In genomic region chr9:127967151-127967809, GRCh38 we compare ENCODE assay signal across 2 cellular contexts.
TF ChIP-seq lines count a peak whose summit lies in the region.

No MANE protein-coding gene starts in this region.

TF ChIP-seq in H1, 55 proteins besides CTCF, POLR2A, EP300 and RAD21:
- TF ChIP-seq POLR2AphosphoS5 (IDR thresholded peaks at IDR 0.05; ENCODE audit: low read depth, low read length) (no peak), SIRT6 (IDR thresholded peaks at IDR 0.05; ENCODE audit: low read length) (no peak), ATF3 (IDR thresholded peaks at IDR 0.05; ENCODE audit: insufficient read depth, low read depth, low read length) (no peak), SRF (IDR thresholded peaks at IDR 0.05; ENCODE audit: low read depth, low read length) (no peak), TBP (IDR thresholded peaks at IDR 0.05; ENCODE audit: low read depth, low read length) (no peak), SIX5 (IDR thresholded peaks at IDR 0.05; ENCODE audit: low read depth, low read length) (no peak), TAF1 (IDR thresholded peaks at IDR 0.05; ENCODE audit: low read depth, low read length) (no peak), GABPA (IDR thresholded peaks at IDR 0.05; ENCODE audit: borderline replicate concordance, insufficient read depth, low read length) (no peak), CBX5 (IDR thresholded peaks at IDR 0.05; ENCODE audit: low read depth, low read length) (no peak), MAFK (IDR thresholded peaks at IDR 0.05; ENCODE audit: low read depth, low read length) (no peak), BCL11A (IDR thresholded peaks at IDR 0.05; ENCODE audit: low read depth in 2 of 2, low read length in 2 of 2) (no peak), CEBPB (IDR thresholded peaks at IDR 0.05; ENCODE audit: low read depth, low read length) (no peak), RFX5 (IDR thresholded peaks at IDR 0.05; ENCODE audit: borderline replicate concordance, low read depth, low read length) (no peak), RNF2 (IDR thresholded peaks at IDR 0.05; ENCODE audit: borderline replicate concordance, low read depth, low read length, missing control alignments, poor library complexity, severe bottlenecking) (no peak), SIN3A (conservative IDR thresholded peaks at IDR 0.05 in 1 of 2, IDR thresholded peaks at IDR 0.05 in 1 of 2; ENCODE audit: low read depth in 1 of 2, low read length in 2 of 2) (no peak), HDAC6 (IDR thresholded peaks at IDR 0.05; ENCODE audit: low read depth, low read length) (no peak), RBBP5 (IDR thresholded peaks at IDR 0.05; ENCODE audit: borderline replicate concordance, low read depth, low read length) (no peak), KDM5A (IDR thresholded peaks at IDR 0.05; ENCODE audit: low read length) (no peak)

TF ChIP-seq in HEK293T, 16 proteins besides CTCF, POLR2A, EP300 and RAD21:
- TF ChIP-seq ELF4 (IDR thresholded peaks at IDR 0.05) (no peak), ZNF384 (IDR thresholded peaks at IDR 0.05) (no peak), BHLHE40 (IDR thresholded peaks at IDR 0.05; ENCODE audit: borderline replicate concordance) (no peak), ARNT (IDR thresholded peaks at IDR 0.05) (no peak), FOXA1 (IDR thresholded peaks at IDR 0.05) (no peak), HDGF (IDR thresholded peaks at IDR 0.05; ENCODE audit: borderline replicate concordance) (no peak), SUZ12 (IDR thresholded peaks at IDR 0.05) (no peak), PKNOX1 (IDR thresholded peaks at IDR 0.05) (no peak)
